ENCODE assay signal across 1 cellular context in genomic region chr16:19005561-19006445, GRCh38.
TF ChIP-seq lines count a peak whose summit lies in the region.

No MANE protein-coding gene starts in this region.

TF ChIP-seq in HepG2, 621 proteins besides CTCF, POLR2A, EP300 and RAD21 (continued from another document and continues in another):
- TF ChIP-seq ZNF652 (CRISPR knock-in tag; IDR thresholded peaks at IDR 0.05; ENCODE audit: borderline replicate concordance, low read depth): no peak
- TF ChIP-seq HINFP (CRISPR knock-in tag; IDR thresholded peaks at IDR 0.05; ENCODE audit: low read depth): no peak; the same call in 1 of the 2 replicates
- TF ChIP-seq FOXJ3 (CRISPR knock-in tag; IDR thresholded peaks at IDR 0.05; ENCODE audit: borderline replicate concordance): peak; percentile 67; the same call in 1 of the 2 replicates
- peak; percentile 54 for TF ChIP-seq BHLHE40 (IDR thresholded peaks at IDR 0.05; ENCODE audit: low read length)
- TF ChIP-seq ZNF720 (CRISPR knock-in tag; IDR thresholded peaks at IDR 0.05): no peak
- peak; percentile 90 for TF ChIP-seq ELF3 (CRISPR knock-in tag; IDR thresholded peaks at IDR 0.05)
- TF ChIP-seq ZNF33A (CRISPR knock-in tag; IDR thresholded peaks at IDR 0.05; ENCODE audit: borderline replicate concordance): no peak
- peak; percentile 86 for TF ChIP-seq ZNF747 (CRISPR knock-in tag; IDR thresholded peaks at IDR 0.05; ENCODE audit: borderline replicate concordance)
- no peak for TF ChIP-seq ZNF550 (CRISPR knock-in tag; IDR thresholded peaks at IDR 0.05; ENCODE audit: borderline replicate concordance)
- TF ChIP-seq KLF11 (CRISPR knock-in tag; IDR thresholded peaks at IDR 0.05): no peak
- TF ChIP-seq HOXA9 (CRISPR knock-in tag; IDR thresholded peaks at IDR 0.05; ENCODE audit: borderline replicate concordance): no peak
- TF ChIP-seq FOXP1 (IDR thresholded peaks at IDR 0.05): peak; percentile 54; the same call in 1 of the 2 replicates
- peak; percentile 87 for TF ChIP-seq FOXP1 (CRISPR knock-in tag; IDR thresholded peaks at IDR 0.05)
- TF ChIP-seq ATF1 (CRISPR knock-in tag; IDR thresholded peaks at IDR 0.05): no peak
- peak; percentile 83 for TF ChIP-seq ZNF749 (CRISPR knock-in tag; IDR thresholded peaks at IDR 0.05; ENCODE audit: borderline replicate concordance)
- TF ChIP-seq HES4 (CRISPR knock-in tag; IDR thresholded peaks at IDR 0.05; ENCODE audit: borderline replicate concordance): no peak
- TF ChIP-seq ZNF619 (CRISPR knock-in tag; IDR thresholded peaks at IDR 0.05): peak; percentile 87
- no peak for TF ChIP-seq ZNF234 (CRISPR knock-in tag; conservative IDR thresholded peaks at IDR 0.05)
- TF ChIP-seq CBFB (CRISPR knock-in tag; IDR thresholded peaks at IDR 0.05): peak; percentile 45; the same call in 1 of the 2 replicates
- TF ChIP-seq ELF4 (CRISPR knock-in tag; IDR thresholded peaks at IDR 0.05; ENCODE audit: borderline replicate concordance): no peak
- TF ChIP-seq ZMYM2 (CRISPR knock-in tag; IDR thresholded peaks at IDR 0.05): no peak
- TF ChIP-seq ZNF740 (CRISPR knock-in tag; IDR thresholded peaks at IDR 0.05): 0 out of 2 replicates have a peak, but pooled peaks have one; percentile 32
- no peak for TF ChIP-seq ZNF605 (CRISPR knock-in tag; IDR thresholded peaks at IDR 0.05)
- peak; percentile 28; the same call in 1 of the 2 replicates for TF ChIP-seq ZNF83 (CRISPR knock-in tag; IDR thresholded peaks at IDR 0.05; ENCODE audit: borderline replicate concordance)
- TF ChIP-seq TRAFD1 (CRISPR knock-in tag; IDR thresholded peaks at IDR 0.05; ENCODE audit: borderline replicate concordance): no peak
- TF ChIP-seq ZBTB4 (CRISPR knock-in tag; IDR thresholded peaks at IDR 0.05; ENCODE audit: borderline replicate concordance): peak; percentile 71; the same call in 1 of the 2 replicates
- peak; percentile 99 for TF ChIP-seq ZNF792 (CRISPR knock-in tag; IDR thresholded peaks at IDR 0.05)
- peak; percentile 95; the same call in 1 of the 2 replicates for TF ChIP-seq CSRNP1 (CRISPR knock-in tag; IDR thresholded peaks at IDR 0.05)
- TF ChIP-seq USF2 (IDR thresholded peaks at IDR 0.05; ENCODE audit: low read depth, low read length): peak; percentile 97
- TF ChIP-seq USF2 (CRISPR knock-in tag; IDR thresholded peaks at IDR 0.05; ENCODE audit: borderline replicate concordance): peak; percentile 94; the same call in 1 of the 2 replicates
- TF ChIP-seq ETV6 (CRISPR knock-in tag; conservative IDR thresholded peaks at IDR 0.05): peak; percentile 68; the same call in 1 of the 2 replicates
- no peak for TF ChIP-seq ZSCAN20 (CRISPR knock-in tag; IDR thresholded peaks at IDR 0.05; ENCODE audit: borderline replicate concordance)
- no peak for TF ChIP-seq GPN1 (CRISPR knock-in tag; IDR thresholded peaks at IDR 0.05; ENCODE audit: borderline replicate concordance)
- TF ChIP-seq CHCHD3 (CRISPR knock-in tag; IDR thresholded peaks at IDR 0.05): no peak
- peak; percentile 93 for TF ChIP-seq NR0B2 (CRISPR knock-in tag; IDR thresholded peaks at IDR 0.05)
- peak; percentile 41; the same call in 1 of the 2 replicates for TF ChIP-seq ZNF768 (CRISPR knock-in tag; IDR thresholded peaks at IDR 0.05)
- TF ChIP-seq ZNF678 (CRISPR knock-in tag; IDR thresholded peaks at IDR 0.05): no peak
- TF ChIP-seq ZNF567 (CRISPR knock-in tag; IDR thresholded peaks at IDR 0.05; ENCODE audit: borderline replicate concordance): peak; percentile 77; the same call in 1 of the 2 replicates
- TF ChIP-seq AHR (CRISPR knock-in tag; IDR thresholded peaks at IDR 0.05): peak; percentile 84
- no peak for TF ChIP-seq SNAPC5 (CRISPR knock-in tag; IDR thresholded peaks at IDR 0.05; ENCODE audit: borderline replicate concordance)
- TF ChIP-seq PRMT3 (CRISPR knock-in tag; IDR thresholded peaks at IDR 0.05; ENCODE audit: borderline replicate concordance, low read depth): no peak
- no peak for TF ChIP-seq KIAA2018 (CRISPR knock-in tag; IDR thresholded peaks at IDR 0.05; ENCODE audit: borderline replicate concordance)
- TF ChIP-seq ZNF3 (CRISPR knock-in tag; IDR thresholded peaks at IDR 0.05): peak; percentile 75
